Comparison of ENCODE assay signal across 8 cellular contexts in genomic region chr9:127397722-127398647, GRCh38. TPM values are rescaled to one million over a fixed set of nuclear protein-coding genes. Genes with fewer than 3 reads are reported as not detected.
A peak's percentile ranks its signal among the peaks of the same experiment; 100 is the strongest.
DNase-seq lines count a peak whose midpoint lies in the region; ATAC-seq and TF ChIP-seq lines count a peak whose summit lies in the region.

No MANE protein-coding gene starts in this region.

- WGBS in esophagus, 2 donors, result 4 to 7% methylated on average over 43 to 55 of the region's 55 CpGs

- no peak for TF ChIP-seq CTCF in vagina (IDR thresholded peaks at IDR 0.05)

- peak overlapping the region; percentile 54 to 79 for H3K4me3 ChIP-seq in esophagus (ENCODE audit: low read depth in 1 of 2, low read length in 2 of 2)
- peak overlapping the region; percentile 60 to 70 for H3K4me3 ChIP-seq in vagina

- no peaks in the 10 kb centered on the region for H3K9me3 Mint-ChIP-seq in activated CD4-positive, alpha-beta T cell treated with anti-CD3 and anti-CD28 coated beads, Interleukin-2, amount 10 ng/mL, durations not matched to agents 24 days and 14 days

- no peaks in the 10 kb centered on the region for H3K27me3 ChIP-seq in esophagus (ENCODE audit: control insufficient read depth in 1 of 2, insufficient read depth in 2 of 2, low read length in 2 of 2)
- H3K27me3 ChIP-seq in vagina, result no peaks in the 10 kb centered on the region

- TF ChIP-seq POLR2A in vagina (IDR thresholded peaks at IDR 0.05), result no peak

- intact Hi-C loops in activated CD4-positive, alpha-beta T cell treated with anti-CD3 and anti-CD28 coated beads, Interleukin-2, amount 10 ng/mL, durations not matched to agents 24 days and 14 days (cut with micrococcal nuclease), result loop anchor here (1.0 to 5.0 kb wide), 4 partner anchors 27 to 174 kb away; partner anchors contain the start of genes LRSAM1, RPL12 and ZNF79
- intact Hi-C loops in vagina (cut with DNase I), result no loop called here

- peaks cover 61% of the 10 kb centered on the region for H3K27me3 Mint-ChIP-seq in activated CD4-positive, alpha-beta T cell treated with anti-CD3 and anti-CD28 coated beads, Interleukin-2, amount 10 ng/mL, durations not matched to agents 24 days and 14 days

- ATAC-seq in GM18519 (IDR thresholded peaks at IDR 0.05; ENCODE audit: low FRiP score, unreplicated experiment) (no peak), GM18858 (IDR thresholded peaks at IDR 0.05; ENCODE audit: unreplicated experiment) (no peak)

- H3K27ac Mint-ChIP-seq in activated CD4-positive, alpha-beta T cell treated with anti-CD3 and anti-CD28 coated beads, Interleukin-2, amount 10 ng/mL, durations not matched to agents 24 days and 14 days, result no peak overlapping the region

- no peaks in the 10 kb centered on the region for H3K36me3 Mint-ChIP-seq in activated CD4-positive, alpha-beta T cell treated with anti-CD3 and anti-CD28 coated beads, Interleukin-2, amount 10 ng/mL, durations not matched to agents 24 days and 14 days (ENCODE audit: low read depth)

- H3K27ac ChIP-seq in esophagus (ENCODE audit: low read depth in 2 of 2, low read length in 1 of 2) (peak overlapping the region; percentile 86 to 91), vagina (peak overlapping the region; percentile 59)

- H3K36me3 ChIP-seq in esophagus (ENCODE audit: control insufficient read depth in 2 of 2, insufficient read depth in 2 of 2, low read length in 1 of 2) (peaks cover 0 to 4% of the 10 kb centered on the region in 2 donors), vagina (peaks cover 0 to 14% of the 10 kb centered on the region in 2 donors)

- H3K4me1 ChIP-seq in esophagus (ENCODE audit: control insufficient read depth in 2 of 2, insufficient read depth in 2 of 2, low read length in 1 of 2) (peaks cover 0 to 8% of the 10 kb centered on the region in 2 donors), vagina (peaks cover 26% of the 10 kb centered on the region)

- H3K4me3 Mint-ChIP-seq in activated CD4-positive, alpha-beta T cell treated with anti-CD3 and anti-CD28 coated beads, Interleukin-2, amount 10 ng/mL, durations not matched to agents 24 days and 14 days, result peak overlapping the region; percentile 77

- DNase-seq in COLO668 (lab: John Stamatoyannopoulos, UW; ENCODE audit: unreplicated experiment) (peak; percentile 70), HuH-7.5 (ENCODE audit: low spot score) (peak; percentile 58), myocyte (ENCODE audit: low read depth) (peak; percentile 70), vagina (ENCODE audit: extremely low spot score in 2 of 2) (no peak)
- DNase-seq in activated CD4-positive, alpha-beta T cell treated with anti-CD3 and anti-CD28 coated beads, Interleukin-2, amount 10 ng/mL, durations not matched to agents 24 days and 14 days, result peak; percentile 78

- no peaks in the 10 kb centered on the region for H3K9me3 ChIP-seq in esophagus (ENCODE audit: control insufficient read depth in 2 of 2, insufficient read depth in 1 of 2, low read depth in 1 of 2, low read length in 1 of 2)
- H3K9me3 ChIP-seq in vagina, result no peaks in the 10 kb centered on the region

- peaks cover 10% of the 10 kb centered on the region for H3K4me1 Mint-ChIP-seq in activated CD4-positive, alpha-beta T cell treated with anti-CD3 and anti-CD28 coated beads, Interleukin-2, amount 10 ng/mL, durations not matched to agents 24 days and 14 days

RNA-seq across cellular contexts. Expression of gene SLC2A8, which starts 1.0 kb away (rescaled TPM):
- total RNA-seq in activated CD4-positive, alpha-beta T cell treated with anti-CD3 and anti-CD28 coated beads, Interleukin-2, amount 10 ng/mL, durations not matched to agents 24 days and 14 days, result 3.9 and 5.8 TPM in 2 replicates
- polyA plus RNA-seq in esophagus, result 10 to 100 TPM; 10.3 to 12.2 TPM
- total RNA-seq in myocyte (18.5 and 18.8 TPM in 2 replicates), vagina (13.8 TPM)
- polyA plus RNA-seq in myocyte (2012), result 10.3 TPM

RNA-seq across cellular contexts. Expression of gene ZNF79, which starts 26.2 kb away (rescaled TPM):
- 17.2 and 17.3 TPM in 2 replicates for total RNA-seq in activated CD4-positive, alpha-beta T cell treated with anti-CD3 and anti-CD28 coated beads, Interleukin-2, amount 10 ng/mL, durations not matched to agents 24 days and 14 days
- polyA plus RNA-seq in esophagus, result 1 to 10 TPM; 2.3 to 2.5 TPM
- total RNA-seq in myocyte (9.0 and 10.3 TPM in 2 replicates), vagina (13.3 TPM)
- polyA plus RNA-seq in myocyte (2012), result 5.4 TPM

RNA-seq across cellular contexts. Expression of gene RPL12, which starts 53.2 kb away (rescaled TPM):
- total RNA-seq in activated CD4-positive, alpha-beta T cell treated with anti-CD3 and anti-CD28 coated beads, Interleukin-2, amount 10 ng/mL, durations not matched to agents 24 days and 14 days, result 1,245 and 1,252 TPM in 2 replicates
- 1,000 to 10,000 TPM; 3,023 to 3,281 TPM for polyA plus RNA-seq in esophagus
- total RNA-seq in myocyte (1,595 and 2,040 TPM in 2 replicates), vagina (2,572 TPM)
- polyA plus RNA-seq in myocyte (2012), result 1,528 TPM

RNA-seq across cellular contexts. Expression of gene LRSAM1, which starts 53.3 kb away (rescaled TPM):
- 24.6 and 26.4 TPM in 2 replicates for total RNA-seq in activated CD4-positive, alpha-beta T cell treated with anti-CD3 and anti-CD28 coated beads, Interleukin-2, amount 10 ng/mL, durations not matched to agents 24 days and 14 days
- polyA plus RNA-seq in esophagus, result 10 to 100 TPM; 10.7 to 17.5 TPM
- 17.1 and 19.6 TPM in 2 replicates for total RNA-seq in myocyte
- 19.2 TPM for polyA plus RNA-seq in myocyte (2012)
- 30.0 TPM for total RNA-seq in vagina

Comparison
In these comparisons a context has a peak if more than half of its experiments do, and no peak if none do; other contexts are left out.
1. DNase-seq: peak in COLO668 (single experiment), HuH-7.5 (single experiment), activated CD4-positive, alpha-beta T cell treated with anti-CD3 and anti-CD28 coated beads, Interleukin-2, amount 10 ng/mL, durations not matched to agents 24 days and 14 days (single experiment) and myocyte (single experiment); none in vagina (0 of 2).